In genomic region chr17:62242071-62242470, GRCh38 we compare ENCODE assay signal across 8 cellular contexts.
A peak's percentile ranks its signal among the peaks of the same experiment; 100 is the strongest.
DNase-seq lines count a peak whose midpoint lies in the region; FAIRE-seq and TF ChIP-seq lines count a peak whose summit lies in the region.
"Not testable (repeated sequence)": the region's sequence is repeated elsewhere in the genome, so short reads cannot be mapped to it uniquely, and the experiment has no call there.

No MANE protein-coding gene starts in this region.

- H3K36me3 Mint-ChIP-seq in neural crest cell (ENCODE audit: low read depth): not testable (repeated sequence)

- not testable (repeated sequence) for H3K79me2 ChIP-seq in GM23248 (ENCODE audit: insufficient read depth); PC-9 (ENCODE audit: low read depth)

- CTCF ChIA-PET in BJ (lab: Yijun Ruan, JAX); PC-9 (lab: Charles Lee): not testable (repeated sequence)

- H3K27me3 Mint-ChIP-seq in neural crest cell (ENCODE audit: low read depth): not testable (repeated sequence)

- in situ Hi-C loops in GM23248 (cut with MboI): not testable (repeated sequence)

- H2AFZ ChIP-seq in GM23248, PC-9: not testable (repeated sequence)

- intact Hi-C loops in PC-9 (cut with micrococcal nuclease; ENCODE audit: unreplicated experiment): not testable (repeated sequence)

- not testable (repeated sequence) for H3K4me3 Mint-ChIP-seq in neural crest cell

- not testable (repeated sequence) for H4K20me1 ChIP-seq in GM23248 (ENCODE audit: insufficient read depth); PC-9 (ENCODE audit: insufficient read depth)

- not testable (repeated sequence) for H3K4me1 Mint-ChIP-seq in neural crest cell

- peak; percentile 0 for DNase-seq in BJ (ENCODE audit: low read depth)
- DNase-seq in GM23248: peak; percentile 1
- not testable (repeated sequence) for DNase-seq in HTR-8/SVneo (ENCODE audit: insufficient read length, low spot score); neural crest cell (ENCODE audit: low read depth, low spot score); urothelium cell line (ENCODE audit: low spot score)
- peak in 1 of 2 experiments; percentile 3 for DNase-seq in PC-9
- DNase-seq in amniotic epithelial cell (ENCODE audit: low read depth): peak; percentile 4
- DNase-seq in fibroblast of mammary gland (ENCODE audit: low read depth): peak; percentile 17

- H3K4me1 ChIP-seq in GM23248 (ENCODE audit: insufficient read depth); PC-9 (replicated peaks; ENCODE audit: insufficient read depth): not testable (repeated sequence)

- 4 to 5% methylated on average over 7 of the region's 7 CpGs for WGBS in GM23248 (ENCODE audit: low coverage in 1 of 2, low lambda C conversion rate in 2 of 2, missing lambda C conversion rate in 2 of 2), 2 experiments

- not testable (repeated sequence) for TF ChIP-seq CTCF in BJ (IDR thresholded peaks at IDR 0.05; ENCODE audit: insufficient read depth, low read depth, low read length); PC-9 (conservative IDR thresholded peaks at IDR 0.05); fibroblast of mammary gland (conservative IDR thresholded peaks at IDR 0.05; ENCODE audit: control insufficient read depth, insufficient read depth, low read depth, low read length); neural crest cell (conservative IDR thresholded peaks at IDR 0.05)

- H3F3A ChIP-seq in GM23248 (ENCODE audit: insufficient read depth); PC-9 (ENCODE audit: insufficient read depth, low read depth): not testable (repeated sequence)

- not testable (repeated sequence) for H3K4me2 ChIP-seq in GM23248 (ENCODE audit: unreplicated experiment)
- peak overlapping the region; percentile 9 for H3K4me2 ChIP-seq in PC-9

- H3K9ac ChIP-seq in GM23248: not testable (repeated sequence)

- POLR2A ChIA-PET in BJ (lab: Charles Lee); PC-9 (lab: Charles Lee; ENCODE audit: unreplicated experiment): not testable (repeated sequence)

- H3K27ac ChIP-seq in GM23248, PC-9: not testable (repeated sequence)

- not testable (repeated sequence) for BruUV-seq in PC-9 (replicated peaks; lab: Mats Ljungman, UMichigan)

- H3K27me3 ChIP-seq in BJ (ENCODE audit: control insufficient read depth, insufficient read depth, low read length); PC-9 (ENCODE audit: insufficient read depth, low read depth): not testable (repeated sequence)
- H3K27me3 ChIP-seq in GM23248 (replicated peaks; ENCODE audit: insufficient read depth): peaks cover 20% of the 10 kb centered on the region

- H3K27ac Mint-ChIP-seq in neural crest cell (ENCODE audit: unreplicated experiment): peak overlapping the region; percentile 19

- H3K9me3 ChIP-seq in GM23248 (ENCODE audit: low read depth); PC-9 (ENCODE audit: insufficient read depth, low read depth): not testable (repeated sequence)

- FAIRE-seq in HTR-8/SVneo (lab: Jason Lieb, UNC) (peak; percentile 57), urothelium cell line (lab: Jason Lieb, UNC) (peak; percentile 82)

- not testable (repeated sequence) for H3K9me2 ChIP-seq in GM23248 (ENCODE audit: insufficient read depth); PC-9 (ENCODE audit: insufficient read depth)

- H3K4me3 ChIP-seq in BJ (ENCODE audit: low read depth, low read length); GM23248; PC-9; fibroblast of mammary gland (ENCODE audit: control insufficient read depth, low read depth, low read length): not testable (repeated sequence)

- H3K36me3 ChIP-seq in BJ (ENCODE audit: control insufficient read depth, insufficient read depth, low read length); GM23248 (ENCODE audit: low read depth); PC-9 (ENCODE audit: low read depth): not testable (repeated sequence)

- H3K9me3 Mint-ChIP-seq in neural crest cell: not testable (repeated sequence)
